Comparison of ENCODE assay signal across 7 cellular contexts in genomic region chr1:202615223-202615500, GRCh38.
DNase-seq lines count a peak whose midpoint lies in the region; TF ChIP-seq lines count a peak whose summit lies in the region.
"Not testable (repeated sequence)": the region's sequence is repeated elsewhere in the genome, so short reads cannot be mapped to it uniquely, and the experiment has no call there.

No MANE protein-coding gene starts in this region.

- not testable (repeated sequence) for H3K4me3 ChIP-seq in GM23248; SJSA1; left ventricle myocardium inferior; mucosa of rectum (ENCODE audit: low read length in 2 of 2); rectal smooth muscle tissue (ENCODE audit: low read length); stomach smooth muscle (ENCODE audit: low read length in 2 of 2)

- H3F3A ChIP-seq in GM23248 (ENCODE audit: insufficient read depth): not testable (repeated sequence)

- not testable (repeated sequence) for H3K9ac ChIP-seq in GM23248; mucosa of rectum (ENCODE audit: low read depth in 1 of 2, low read length in 2 of 2); rectal smooth muscle tissue (ENCODE audit: low read length); stomach smooth muscle (ENCODE audit: low read length in 2 of 2)

- H3K4me1 ChIP-seq in GM23248 (ENCODE audit: insufficient read depth): peaks cover 29% of the 10 kb centered on the region
- H3K4me1 ChIP-seq in SJSA1 (replicated peaks): peaks cover 45% of the 10 kb centered on the region
- H3K4me1 ChIP-seq in left ventricle myocardium inferior: peaks cover 55% of the 10 kb centered on the region
- H3K4me1 ChIP-seq in mucosa of rectum (ENCODE audit: control insufficient read depth in 2 of 2, insufficient read depth in 2 of 2, low read length in 2 of 2): peaks cover 11 to 15% of the 10 kb centered on the region in 2 donors
- peaks cover 17% of the 10 kb centered on the region for H3K4me1 ChIP-seq in rectal smooth muscle tissue (ENCODE audit: control insufficient read depth, insufficient read depth, low read length)
- peaks cover 19% of the 10 kb centered on the region for H3K4me1 ChIP-seq in stomach smooth muscle (ENCODE audit: control insufficient read depth, insufficient read depth, low read length)

- 100% methylated on average over 1 of the region's 1 CpG for WGBS in GM23248 (ENCODE audit: low coverage in 1 of 2, low lambda C conversion rate in 2 of 2, missing lambda C conversion rate in 2 of 2), 2 experiments

- peak overlapping the region; percentile 38 for H3K4me2 ChIP-seq in GM23248 (ENCODE audit: unreplicated experiment)

- H3K27me3 ChIP-seq in GM23248 (replicated peaks; ENCODE audit: insufficient read depth); SJSA1 (replicated peaks); left ventricle myocardium inferior (ENCODE audit: low read depth); mucosa of rectum (ENCODE audit: control insufficient read depth in 2 of 2, insufficient read depth in 2 of 2, low read length in 2 of 2); rectal smooth muscle tissue (ENCODE audit: control insufficient read depth, insufficient read depth, low read length); stomach smooth muscle (ENCODE audit: control insufficient read depth in 1 of 2, insufficient read depth in 2 of 2, low read length in 2 of 2): not testable (repeated sequence)

- intact Hi-C loops in left ventricle myocardium inferior (cut with micrococcal nuclease): not testable (repeated sequence)

- in situ Hi-C loops in GM23248 (cut with MboI): not testable (repeated sequence)

- H3K9me2 ChIP-seq in GM23248 (ENCODE audit: insufficient read depth): not testable (repeated sequence)

- H2AFZ ChIP-seq in GM23248: not testable (repeated sequence)

- not testable (repeated sequence) for H3K27ac ChIP-seq in GM23248
- H3K27ac ChIP-seq in SJSA1 (peak overlapping the region; percentile 93), left ventricle myocardium inferior (replicated peaks) (peak overlapping the region; percentile 80), mucosa of rectum (ENCODE audit: low read depth in 2 of 2, low read length in 2 of 2) (peak overlapping the region; percentile 6 to 48), rectal smooth muscle tissue (ENCODE audit: low read depth, low read length) (peak overlapping the region; percentile 9), stomach smooth muscle (ENCODE audit: low read length) (peak overlapping the region; percentile 18)

- not testable (repeated sequence) for H3K9me3 ChIP-seq in GM23248 (ENCODE audit: low read depth); SJSA1 (replicated peaks); left ventricle myocardium inferior (replicated peaks); mucosa of rectum (ENCODE audit: control insufficient read depth in 2 of 2, low read length in 2 of 2); stomach smooth muscle (ENCODE audit: control insufficient read depth in 2 of 2, low read length in 2 of 2)

- TF ChIP-seq CTCF in left ventricle myocardium inferior (IDR thresholded peaks at IDR 0.05; ENCODE audit: borderline replicate concordance): not testable (repeated sequence)

- not testable (repeated sequence) for H4K20me1 ChIP-seq in GM23248 (ENCODE audit: insufficient read depth)

- not testable (repeated sequence) for H3K36me3 ChIP-seq in GM23248 (ENCODE audit: low read depth); SJSA1; left ventricle myocardium inferior; mucosa of rectum (ENCODE audit: control insufficient read depth in 2 of 2, insufficient read depth in 2 of 2, low read length in 2 of 2); rectal smooth muscle tissue (ENCODE audit: control insufficient read depth, insufficient read depth, low read length); stomach smooth muscle (ENCODE audit: control insufficient read depth in 2 of 2, insufficient read depth in 2 of 2, low read length in 2 of 2)

- H3K79me2 ChIP-seq in GM23248 (ENCODE audit: insufficient read depth): not testable (repeated sequence)

- not testable (repeated sequence) for DNase-seq in GM23248; SJSA1 (ENCODE audit: low read depth in 1 of 2, low spot score in 2 of 2); left ventricle myocardium inferior
- DNase-seq in cerebellar cortex (ENCODE audit: low spot score): peak; percentile 32
